In genomic region chr7:101122933-101123702, GRCh38 we compare ENCODE assay signal across 12 cellular contexts. TPM values are rescaled to one million over a fixed set of nuclear protein-coding genes. Genes with fewer than 3 reads are reported as not detected.
DNase-seq lines count a peak whose midpoint lies in the region; ATAC-seq and TF ChIP-seq lines count a peak whose summit lies in the region.
"Had no signal": no experiment of that assay in that cellular context is flagged by ENCODE, and none has a peak within 500 bp of the region (broad histone marks: within the 10 kb centered on the region; RNA-seq: fewer than 3 reads in every experiment).

No MANE protein-coding gene starts in this region.

- H3K27me3 ChIP-seq in right atrium auricular region (no peaks in the 10 kb centered on the region), fibroblast of lung (ENCODE audit: control insufficient read depth, insufficient read depth, low read length) (no peaks in the 10 kb centered on the region), osteoblast (ENCODE audit: insufficient read depth, low read length) (no peaks in the 10 kb centered on the region), WERI-Rb-1 (ENCODE audit: insufficient read depth, low read depth, severe bottlenecking) (peaks cover 91% of the 10 kb centered on the region)

- no peak overlapping the region for H3K9ac ChIP-seq in fibroblast of lung (ENCODE audit: insufficient read depth, low read length)

- H3K4me2 ChIP-seq in fibroblast of lung (ENCODE audit: extremely low read depth, insufficient read depth, low read length) (peak overlapping the region; percentile 85), osteoblast (ENCODE audit: insufficient read depth, low read length) (peak overlapping the region; percentile 78)

- H3K36me3 ChIP-seq in right atrium auricular region (no peaks in the 10 kb centered on the region), fibroblast of lung (ENCODE audit: control insufficient read depth, insufficient read depth, low read length) (peaks cover 3% of the 10 kb centered on the region), osteoblast (ENCODE audit: insufficient read depth, low read length) (peaks cover 7% of the 10 kb centered on the region), WERI-Rb-1 (no peaks in the 10 kb centered on the region)

- peaks cover 13% of the 10 kb centered on the region for H3K79me2 ChIP-seq in fibroblast of lung (ENCODE audit: control insufficient read depth, insufficient read depth, low read length)
- H3K79me2 ChIP-seq in osteoblast (ENCODE audit: insufficient read depth, low read length): peaks cover 20% of the 10 kb centered on the region

- H3K4me1 ChIP-seq in right atrium auricular region (peaks cover 0 to 78% of the 10 kb centered on the region in 2 donors), fibroblast of lung (ENCODE audit: control insufficient read depth, extremely low read depth, insufficient read depth, low read length) (peaks cover 32% of the 10 kb centered on the region), osteoblast (ENCODE audit: insufficient read depth, low read length) (peaks cover 76% of the 10 kb centered on the region)

- TF ChIP-seq CTCF in right atrium auricular region (IDR thresholded peaks at IDR 0.05) (no peak), fibroblast of lung (conservative IDR thresholded peaks at IDR 0.05 in 1 of 2, IDR thresholded peaks at IDR 0.05 in 1 of 2; ENCODE audit: low read depth in 1 of 2, low read length in 2 of 2) (no peak), osteoblast (IDR thresholded peaks at IDR 0.05; ENCODE audit: extremely low read depth, low read depth, low read length) (no peak), WERI-Rb-1 (IDR thresholded peaks at IDR 0.05; ENCODE audit: low read depth, low read length) (no peak)

- H3K9me3 ChIP-seq in right atrium auricular region (no peaks in the 10 kb centered on the region), fibroblast of lung (ENCODE audit: control insufficient read depth, insufficient read depth, low read depth, low read length) (no peaks in the 10 kb centered on the region), osteoblast (ENCODE audit: low read depth, low read length) (no peaks in the 10 kb centered on the region), WERI-Rb-1 (ENCODE audit: severe bottlenecking) (peaks cover 4% of the 10 kb centered on the region)
- H3K9me3 ChIP-seq: body of pancreas had no signal

- H3K4me3 ChIP-seq in right atrium auricular region: no peak overlapping the region
- peak overlapping the region in 1 of 4 experiments; percentile 57 for H3K4me3 ChIP-seq in fibroblast of lung (replicated peaks in 1 of 4; ENCODE audit: control extremely low read depth in 1 of 4, insufficient read depth in 1 of 4, low read depth in 3 of 4, low read length in 4 of 4)
- H3K4me3 ChIP-seq in osteoblast (ENCODE audit: insufficient read depth, low read length): peak overlapping the region; percentile 63
- H3K4me3 ChIP-seq in WERI-Rb-1 (ENCODE audit: low read depth, low read length): no peak overlapping the region
- H3K4me3 ChIP-seq: body of pancreas had no signal

- peak overlapping the region; percentile 82 to 91 for H3K27ac ChIP-seq in right atrium auricular region
- H3K27ac ChIP-seq in fibroblast of lung (ENCODE audit: insufficient read depth, low read length): peak overlapping the region; percentile 97
- H3K27ac ChIP-seq in osteoblast (ENCODE audit: low read depth, low read length): peak overlapping the region; percentile 98
- H3K27ac ChIP-seq in WERI-Rb-1: no peak overlapping the region

- H2AFZ ChIP-seq in fibroblast of lung (ENCODE audit: low read length) (no peak overlapping the region), osteoblast (ENCODE audit: low read length) (no peak overlapping the region)

- intact Hi-C loops in left ventricle myocardium superior (cut with micrococcal nuclease): no loop called here

- ATAC-seq in left ventricle myocardium superior: no peak
- ATAC-seq in HG02610 (IDR thresholded peaks at IDR 0.05; ENCODE audit: unreplicated experiment): no peak

- DNase-seq in right atrium auricular region (ENCODE audit: low spot score): no peak
- no peak for DNase-seq in left ventricle myocardium superior
- DNase-seq in fibroblast of lung (ENCODE audit: low read depth in 2 of 2): no peak
- DNase-seq in osteoblast (ENCODE audit: insufficient read length, low spot score, missing footprints): no peak
- no peak for DNase-seq in WERI-Rb-1
- DNase-seq in GDM1 (lab: John Stamatoyannopoulos, UW): no peak
- no peak for DNase-seq in NCI-H2227 (lab: John Stamatoyannopoulos, UW; ENCODE audit: unreplicated experiment)
- DNase-seq: activated T-cell treated with anti-CD3 and anti-CD28 coated beads, Interleukin-2, amount 50 U/mL, for 1 hour; body of pancreas; KBM-7; kidney glomerular epithelial cell had no signal

- no peaks in the 10 kb centered on the region for H4K20me1 ChIP-seq in fibroblast of lung (ENCODE audit: control insufficient read depth, extremely low read depth, insufficient read depth, low read length)
- peaks cover 11% of the 10 kb centered on the region for H4K20me1 ChIP-seq in osteoblast (ENCODE audit: insufficient read depth, low read length)

RNA-seq across cellular contexts. Expression of gene SERPINE1, which starts 3.8 kb away (rescaled TPM):
- total RNA-seq in right atrium auricular region (10 to 100 TPM; 28.0 to 40.8 TPM), left ventricle myocardium superior (1.3 TPM), fibroblast of lung (41.3 and 167 TPM in 2 replicates), osteoblast (237 and 278 TPM in 2 replicates)
- polyA plus RNA-seq in fibroblast of lung: 679 and 1,153 TPM in 2 replicates
- polyA plus RNA-seq in fibroblast of lung (2012): 413 and 685 TPM in 2 replicates
- 763 and 1,105 TPM in 2 replicates for polyA minus RNA-seq in fibroblast of lung (ENCODE audit: low replicate concordance)

RNA-seq across cellular contexts. Expression of gene AP1S1, which starts 31.2 kb away (rescaled TPM):
- 10 to 100 TPM; 16.1 to 18.8 TPM for total RNA-seq in right atrium auricular region
- 11.8 TPM for total RNA-seq in left ventricle myocardium superior
- total RNA-seq in fibroblast of lung: 127 and 139 TPM in 2 replicates
- polyA plus RNA-seq in fibroblast of lung: 128 and 185 TPM in 2 replicates
- polyA plus RNA-seq in fibroblast of lung (2012): 136 and 181 TPM in 2 replicates
- 78.8 and 128 TPM in 2 replicates for polyA minus RNA-seq in fibroblast of lung (ENCODE audit: low replicate concordance)
- 101 and 102 TPM in 2 replicates for total RNA-seq in osteoblast

RNA-seq across cellular contexts. Expression of gene TRIM56, which starts 37.8 kb away (rescaled TPM):
- total RNA-seq in right atrium auricular region (10 to 100 TPM; 10.2 to 15.2 TPM), left ventricle myocardium superior (16.6 TPM), fibroblast of lung (21.8 and 27.6 TPM in 2 replicates), osteoblast (13.8 and 14.7 TPM in 2 replicates)
- 4.7 and 6.0 TPM in 2 replicates for polyA plus RNA-seq in fibroblast of lung
- polyA plus RNA-seq in fibroblast of lung (2012): 11.3 and 16.2 TPM in 2 replicates
- 9.5 and 9.6 TPM in 2 replicates for polyA minus RNA-seq in fibroblast of lung (ENCODE audit: low replicate concordance)

RNA-seq across cellular contexts. Expression of gene VGF, which starts 42.3 kb away (rescaled TPM):
- total RNA-seq in right atrium auricular region (not detected), left ventricle myocardium superior (not detected), fibroblast of lung (0.26 and 0.66 TPM in 2 replicates), osteoblast (0.36 TPM in 1 of 2 replicates, not detected in the other)
- 0.14 TPM in 1 of 2 replicates, not detected in the other for polyA plus RNA-seq in fibroblast of lung
- 0.10 and 1.5 TPM in 2 replicates for polyA plus RNA-seq in fibroblast of lung (2012)
- polyA minus RNA-seq in fibroblast of lung (ENCODE audit: low replicate concordance): 0.15 TPM in 1 of 2 replicates, not detected in the other

RNA-seq across cellular contexts. Expression of gene NAT16, which starts 57.0 kb away (rescaled TPM):
- not detected for total RNA-seq in right atrium auricular region
- total RNA-seq in left ventricle myocardium superior: not detected
- not detected in 2 replicates for total RNA-seq in fibroblast of lung
- polyA plus RNA-seq in fibroblast of lung: not detected in 2 replicates
- not detected in 2 replicates for polyA plus RNA-seq in fibroblast of lung (2012)
- not detected in 2 replicates for polyA minus RNA-seq in fibroblast of lung (ENCODE audit: low replicate concordance)
- total RNA-seq in osteoblast: not detected in 2 replicates

Comparison
In these comparisons a context has a peak if more than half of its experiments do, and no peak if none do; other contexts are left out.
1. RNA of gene SERPINE1, which starts 3.8 kb away (total RNA-seq): 237 to 278 TPM in osteoblast, 41.3 to 167 TPM in fibroblast of lung and 28.0 to 40.8 TPM in right atrium auricular region; 1.3 TPM in left ventricle myocardium superior (single experiment); every median in the first group is over 10 times any median in the second.